7 cellular contexts compared by ENCODE assay signal in genomic region chr15:67820992-67821783, GRCh38. TPM values are rescaled to one million over a fixed set of nuclear protein-coding genes. Genes with fewer than 3 reads are reported as not detected.
A peak's percentile ranks its signal among the peaks of the same experiment; 100 is the strongest.
DNase-seq lines count a peak whose midpoint lies in the region; ATAC-seq and TF ChIP-seq lines count a peak whose summit lies in the region.

No MANE protein-coding gene starts in this region.

- intact Hi-C loops in left cardiac atrium (cut with DNase I) = no loop called here
- intact Hi-C loops in spleen (cut with DNase I; ENCODE audit: low total_unique reads) = no loop called here

- H3K27me3 ChIP-seq in HUES64 (ENCODE audit: insufficient read depth, low read length) (peaks cover 89% of the 10 kb centered on the region), spleen (replicated peaks in 1 of 7) (peaks cover 16 to 93% (median 77%) of the 10 kb centered on the region in 7 donors), brain microvascular endothelial cell (replicated peaks) (peaks cover 80% of the 10 kb centered on the region)

- DNase-seq in activated T-cell treated with anti-CD3 and anti-CD28 coated beads, Interleukin-2, amount 50 U/mL, for 24 hours = peak; percentile 54
- DNase-seq in left cardiac atrium = peak; percentile 69
- peak; percentile 76 for DNase-seq in spleen
- DNase-seq in brain microvascular endothelial cell = no peak
- no peak for DNase-seq in activated CD4-positive, CD25-positive, alpha-beta regulatory T cell treated with anti-CD3 and anti-CD28 coated beads, Interleukin-2, amount 50 U/mL, for 72 hours

- H3K27me3 Mint-ChIP-seq in activated T-cell treated with anti-CD3 and anti-CD28 coated beads, Interleukin-2, amount 50 U/mL, for 24 hours = peaks cover 83% of the 10 kb centered on the region

- no peak overlapping the region for H3K27ac ChIP-seq in HUES64 (ENCODE audit: low read depth, low read length)
- H3K27ac ChIP-seq in spleen = no peak overlapping the region
- H3K27ac ChIP-seq in brain microvascular endothelial cell = no peak overlapping the region

- in situ Hi-C loops in brain microvascular endothelial cell (cut with HindIII; ENCODE audit: low pct_ligation_motif_present, low sequenced_read_pairs) = loop anchor here (25.0 kb wide), 1 partner anchor 359 kb away; no protein-coding TSS in a partner anchor

- no peaks in the 10 kb centered on the region for H3K36me3 ChIP-seq in HUES64 (ENCODE audit: insufficient read depth, low read length)
- no peaks in the 10 kb centered on the region for H3K36me3 ChIP-seq in spleen
- no peaks in the 10 kb centered on the region for H3K36me3 ChIP-seq in brain microvascular endothelial cell (replicated peaks)

- peaks cover 50% of the 10 kb centered on the region for H3K4me1 Mint-ChIP-seq in activated T-cell treated with anti-CD3 and anti-CD28 coated beads, Interleukin-2, amount 50 U/mL, for 24 hours (ENCODE audit: low read depth)

- H3K4me3 ChIP-seq in HUES64 (ENCODE audit: low read length) (peak overlapping the region; percentile 24), spleen (no peak overlapping the region), brain microvascular endothelial cell (ENCODE audit: low read depth, low read length) (no peak overlapping the region)

- TF ChIP-seq POLR2A in spleen (IDR thresholded peaks at IDR 0.05) = no peak

- H3K36me3 Mint-ChIP-seq in activated T-cell treated with anti-CD3 and anti-CD28 coated beads, Interleukin-2, amount 50 U/mL, for 24 hours (ENCODE audit: low read depth) = no peaks in the 10 kb centered on the region

- H3K4me1 ChIP-seq in HUES64 (ENCODE audit: insufficient read depth, low read length) (peaks cover 7% of the 10 kb centered on the region; the same call in 1 of the 2 replicates), spleen (peaks cover 11 to 69% (median 58%) of the 10 kb centered on the region in 6 donors)

- peak overlapping the region; percentile 17 for H3K27ac Mint-ChIP-seq in activated T-cell treated with anti-CD3 and anti-CD28 coated beads, Interleukin-2, amount 50 U/mL, for 24 hours

- no peak overlapping the region for H3K4me3 Mint-ChIP-seq in activated T-cell treated with anti-CD3 and anti-CD28 coated beads, Interleukin-2, amount 50 U/mL, for 24 hours

- peak; percentile 86 to 90 for ATAC-seq in left cardiac atrium
- no peak for ATAC-seq in GM21360 (IDR thresholded peaks at IDR 0.05; ENCODE audit: unreplicated experiment)

- H3K9me3 Mint-ChIP-seq in activated T-cell treated with anti-CD3 and anti-CD28 coated beads, Interleukin-2, amount 50 U/mL, for 24 hours = no peaks in the 10 kb centered on the region

- peaks cover 5% of the 10 kb centered on the region; the same call in 1 of the 2 replicates for H3K9me3 ChIP-seq in HUES64 (ENCODE audit: insufficient read depth, low read depth, low read length)
- peaks cover 0 to 7% (median 0%) of the 10 kb centered on the region in 8 donors for H3K9me3 ChIP-seq in spleen

- WGBS in HUES64 = 5% methylated on average over 39 of the region's 39 CpGs
- WGBS in spleen, 5 donors = 5 to 9% (median 8%) methylated on average over 26 to 39 of the region's 39 CpGs

- TF ChIP-seq CTCF in spleen (IDR thresholded peaks at IDR 0.05 in 8 of 11, conservative IDR thresholded peaks at IDR 0.05 in 3 of 11) (no peak), brain microvascular endothelial cell (IDR thresholded peaks at IDR 0.05; ENCODE audit: low read depth, low read length, missing control alignments) (no peak)

- H3K9ac ChIP-seq in HUES64 (ENCODE audit: low read depth, low read length) = no peak overlapping the region

RNA-seq across cellular contexts. Expression of gene SKOR1, which starts 4.1 kb away (rescaled TPM):
- 0.05 TPM for polyA plus RNA-seq in HUES64 (2013, experiment 1 of 2)
- polyA plus RNA-seq in HUES64 (2013, experiment 2 of 2) = not detected
- total RNA-seq in left cardiac atrium = under 1 TPM; 0.09 to 0.29 TPM
- total RNA-seq in spleen = 1 to 10 TPM in 1 of 7 donors, under 1 TPM in 6; 0.17 to 1.1 (median 0.57) TPM
- under 1 TPM; 0.06 to 0.29 (median 0.20) TPM for polyA plus RNA-seq in spleen

RNA-seq across cellular contexts. Expression of gene RNU6-1, which starts 18.7 kb away (rescaled TPM):
- under 0.01 TPM for polyA plus RNA-seq in HUES64 (2013, experiment 1 of 2)
- under 0.01 TPM for polyA plus RNA-seq in HUES64 (2013, experiment 2 of 2)
- total RNA-seq in left cardiac atrium (not detected), spleen (not detected)
- not detected for polyA plus RNA-seq in spleen

Comparison
In these comparisons a context has a peak if more than half of its experiments do, and no peak if none do; other contexts are left out.
1. DNase-seq: peak in activated T-cell treated with anti-CD3 and anti-CD28 coated beads, Interleukin-2, amount 50 U/mL, for 24 hours (single experiment), left cardiac atrium (single experiment) and spleen (single experiment); none in brain microvascular endothelial cell (single experiment) and activated CD4-positive, CD25-positive, alpha-beta regulatory T cell treated with anti-CD3 and anti-CD28 coated beads, Interleukin-2, amount 50 U/mL, for 72 hours (single experiment).